Comparison of ENCODE assay signal across 8 cellular contexts in the genomic region with DNA sequence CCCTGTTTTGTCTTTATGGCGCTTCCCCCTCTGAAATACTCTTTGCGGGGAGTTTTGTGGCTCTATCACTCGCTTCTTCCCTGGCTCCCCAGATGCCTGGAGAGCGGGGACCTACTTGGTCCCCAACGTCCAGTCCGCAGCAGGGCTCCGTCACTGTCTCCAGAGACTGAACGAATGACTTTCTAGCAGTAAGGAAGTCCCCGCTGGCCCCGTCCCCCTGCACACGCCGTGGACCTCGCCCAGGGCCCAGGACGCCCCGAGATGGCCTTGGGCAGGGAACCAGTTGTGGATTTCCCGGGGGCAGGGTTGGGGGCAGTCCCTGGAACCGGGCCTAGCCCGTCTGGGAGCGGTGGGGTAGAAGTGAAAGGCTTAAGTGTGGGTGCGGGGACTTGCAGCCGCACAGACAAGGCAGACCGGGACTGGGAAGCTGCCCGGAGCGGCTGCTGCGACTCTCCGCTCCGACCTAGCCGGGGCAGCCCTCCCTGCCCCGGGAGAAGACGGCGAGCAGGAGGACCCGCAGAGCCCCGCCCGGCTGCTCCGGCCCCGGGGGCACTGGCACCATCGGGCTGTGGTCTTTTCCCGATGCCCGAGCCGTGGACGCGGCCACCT. TPM values are rescaled to one million over a fixed set of nuclear protein-coding genes. Genes with fewer than 3 reads are reported as not detected.
A peak's percentile ranks its signal among the peaks of the same experiment; 100 is the strongest.
DNase-seq lines count a peak whose midpoint lies in the region; ATAC-seq, FAIRE-seq and TF ChIP-seq lines count a peak whose summit lies in the region.

No MANE protein-coding gene starts in this region.

- peak; percentile 56 for ATAC-seq in Right ventricle myocardium inferior
- peak; percentile 34 for ATAC-seq in HG02885 (IDR thresholded peaks at IDR 0.05; ENCODE audit: poor library complexity, unreplicated experiment)
- peak; percentile 61 to 71 (median 65) for ATAC-seq in pancreas

- peaks cover 21% of the 10 kb centered on the region for H3K36me3 Mint-ChIP-seq in activated naive CD4-positive, alpha-beta T cell treated with anti-CD3 and anti-CD28 coated beads, Interleukin-2, amount 10 ng/mL, durations not matched to agents 7 days and 5 days
- H3K36me3 Mint-ChIP-seq in glutamatergic neuron (ENCODE audit: unreplicated experiment) = peaks cover 5% of the 10 kb centered on the region

- TF ChIP-seq CTCF in glutamatergic neuron (IDR thresholded peaks at IDR 0.05; ENCODE audit: partially characterized antibody, unreplicated experiment) = no peak
- no peak for TF ChIP-seq CTCF in pancreas (IDR thresholded peaks at IDR 0.05)

- no peaks in the 10 kb centered on the region for H3K4me1 ChIP-seq in pancreas

- CTCF ChIA-PET in activated naive CD4-positive, alpha-beta T cell treated with anti-CD3 and anti-CD28 coated beads, Interleukin-2, amount 10 ng/mL, durations not matched to agents 7 days and 5 days (lab: Charles Lee) = interaction anchor here (0.7 to 2.0 kb wide), 6 partner anchors 23 to 1838 kb away, joined by 3 to 8 read pairs (median 4); no protein-coding TSS in a partner anchor

- peaks cover 45% of the 10 kb centered on the region for H3K4me1 Mint-ChIP-seq in activated naive CD4-positive, alpha-beta T cell treated with anti-CD3 and anti-CD28 coated beads, Interleukin-2, amount 10 ng/mL, durations not matched to agents 7 days and 5 days
- peaks cover 30% of the 10 kb centered on the region for H3K4me1 Mint-ChIP-seq in glutamatergic neuron (ENCODE audit: low read depth, unreplicated experiment)

- H3K27ac ChIP-seq in pancreas = peak overlapping the region; percentile 2 to 80 (median 63)

- peak overlapping the region; percentile 91 for H3K4me3 Mint-ChIP-seq in activated naive CD4-positive, alpha-beta T cell treated with anti-CD3 and anti-CD28 coated beads, Interleukin-2, amount 10 ng/mL, durations not matched to agents 7 days and 5 days
- peak overlapping the region; percentile 88 for H3K4me3 Mint-ChIP-seq in glutamatergic neuron (ENCODE audit: unreplicated experiment)

- intact Hi-C loops in Right ventricle myocardium inferior (cut with DNase I) (loop anchor here (1.0 to 10.0 kb wide), 7 partner anchors 151 to 1836 kb away; no protein-coding TSS in a partner anchor), cardiac septum (cut with DNase I) (loop anchor here (1.0 to 10.0 kb wide), 9 partner anchors 46 to 1836 kb away; no protein-coding TSS in a partner anchor), pancreas (cut with DNase I) (loop anchor here in 2 of 3 donors (5.0 to 10.0 kb wide), 4 partner anchors 402 to 1838 kb away; no protein-coding TSS in a partner anchor)

- peaks cover 80% of the 10 kb centered on the region for H3K27me3 Mint-ChIP-seq in activated naive CD4-positive, alpha-beta T cell treated with anti-CD3 and anti-CD28 coated beads, Interleukin-2, amount 10 ng/mL, durations not matched to agents 7 days and 5 days
- peaks cover 10% of the 10 kb centered on the region for H3K27me3 Mint-ChIP-seq in glutamatergic neuron (ENCODE audit: unreplicated experiment)

- WGBS in pancreas, 2 donors = 0 to 1% methylated on average over 42 of the region's 42 CpGs

- DNase-seq in Right ventricle myocardium inferior (ENCODE audit: missing footprints) (peak; percentile 70), cardiac septum (ENCODE audit: low spot score) (no peak), NCI-H69 (lab: John Stamatoyannopoulos, UW) (peak; percentile 78), glutamatergic neuron (no peak), pancreas (peak in 4 of 6 donors; percentile 37 to 76 (median 58)), NK-92 (lab: John Stamatoyannopoulos, UW; ENCODE audit: unreplicated experiment) (no peak)
- peak; percentile 49 for DNase-seq in activated naive CD4-positive, alpha-beta T cell treated with anti-CD3 and anti-CD28 coated beads, Interleukin-2, amount 10 ng/mL, durations not matched to agents 7 days and 5 days

- H3K27me3 ChIP-seq in pancreas = peaks cover 0 to 35% (median 10%) of the 10 kb centered on the region in 4 donors

- no peaks in the 10 kb centered on the region for H3K9me3 ChIP-seq in pancreas

- peak overlapping the region; percentile 44 to 79 (median 70) for H3K4me3 ChIP-seq in pancreas

- H3K27ac Mint-ChIP-seq in activated naive CD4-positive, alpha-beta T cell treated with anti-CD3 and anti-CD28 coated beads, Interleukin-2, amount 10 ng/mL, durations not matched to agents 7 days and 5 days = peak overlapping the region; percentile 47
- peak overlapping the region; percentile 41 for H3K27ac Mint-ChIP-seq in glutamatergic neuron (ENCODE audit: unreplicated experiment)

- FAIRE-seq in pancreas (lab: Jason Lieb, UNC) = no peak

- H3K36me3 ChIP-seq in pancreas = no peaks in the 10 kb centered on the region

- H3K9me3 Mint-ChIP-seq in activated naive CD4-positive, alpha-beta T cell treated with anti-CD3 and anti-CD28 coated beads, Interleukin-2, amount 10 ng/mL, durations not matched to agents 7 days and 5 days = no peaks in the 10 kb centered on the region
- peaks cover 8% of the 10 kb centered on the region for H3K9me3 Mint-ChIP-seq in glutamatergic neuron (ENCODE audit: unreplicated experiment)

RNA-seq across cellular contexts. Expression of gene EPHA4, which starts 0.8 kb away (rescaled TPM):
- 14.2 TPM for total RNA-seq in Right ventricle myocardium inferior
- total RNA-seq in cardiac septum = 72.6 TPM
- 57.2 TPM for total RNA-seq in glutamatergic neuron (ENCODE audit: unreplicated experiment)
- 1 to 10 TPM; 1.2 to 2.3 (median 1.4) TPM for total RNA-seq in pancreas
- polyA plus RNA-seq in pancreas = 1 to 10 TPM; 1.1 to 1.8 TPM

Comparison
In these comparisons a context has a peak if more than half of its experiments do, and no peak if none do; other contexts are left out.
1. DNase-seq: peak in Right ventricle myocardium inferior (single experiment), NCI-H69 (single experiment), activated naive CD4-positive, alpha-beta T cell treated with anti-CD3 and anti-CD28 coated beads, Interleukin-2, amount 10 ng/mL, durations not matched to agents 7 days and 5 days (single experiment) and pancreas (4 of 6); none in cardiac septum (single experiment), glutamatergic neuron (single experiment) and NK-92 (single experiment).
2. Peak in every context shown above with its lines, with median percentiles within 50 percentile points of each other: ATAC-seq.